1 cellular context compared by ENCODE assay signal in genomic region chr9:112777914-112778313, GRCh38.
TF ChIP-seq lines count a peak whose summit lies in the region.

No MANE protein-coding gene starts in this region.

TF ChIP-seq in HepG2, 621 proteins besides CTCF, POLR2A, EP300 and RAD21 (continued from another document):
- no peak for TF ChIP-seq SNAPC4 (CRISPR knock-in tag; IDR thresholded peaks at IDR 0.05)
- no peak for TF ChIP-seq KIAA2018 (CRISPR knock-in tag; IDR thresholded peaks at IDR 0.05; ENCODE audit: borderline replicate concordance)
- no peak for TF ChIP-seq CCAR2 (optimal IDR thresholded peaks at IDR 0.05; ENCODE audit: low read depth, low read length)
- no peak for TF ChIP-seq SCMH1 (CRISPR knock-in tag; IDR thresholded peaks at IDR 0.05; ENCODE audit: borderline replicate concordance)
- TF ChIP-seq MTF2 (CRISPR knock-in tag; IDR thresholded peaks at IDR 0.05; ENCODE audit: borderline replicate concordance) = no peak
- TF ChIP-seq ZNF780A (CRISPR knock-in tag; IDR thresholded peaks at IDR 0.05) = no peak
TF ChIP-seq in HepG2: peak in this region for 0.
